Comparison of ENCODE assay signal across 22 cellular contexts in the genomic region with DNA sequence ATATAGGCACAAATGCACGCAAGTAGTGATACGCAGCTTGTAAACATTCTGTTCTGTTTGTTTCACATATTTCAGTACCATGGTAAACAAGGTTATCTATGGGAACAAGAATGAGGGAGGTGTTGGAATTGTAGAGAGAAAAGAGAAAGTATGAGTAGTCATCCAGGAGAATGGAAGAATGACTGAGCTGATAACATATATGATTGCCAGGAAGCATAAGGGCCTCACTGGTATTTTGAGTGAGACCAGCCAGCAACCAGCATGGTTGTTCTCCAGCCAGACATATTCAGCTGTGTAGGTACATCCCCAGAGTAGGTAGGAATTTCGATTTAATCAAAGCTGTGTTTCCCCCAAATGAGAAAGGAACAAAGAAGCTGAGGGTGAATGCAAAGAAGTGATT. TPM values are rescaled to one million over a fixed set of nuclear protein-coding genes. Genes with fewer than 3 reads are reported as not detected.
"Had no signal": no experiment of that assay in that cellular context is flagged by ENCODE, and none has a peak within 500 bp of the region (broad histone marks: within the 10 kb centered on the region; RNA-seq: fewer than 3 reads in every experiment).

No MANE protein-coding gene starts in this region.

- DNase-seq: cortex of kidney; effector memory CD8-positive, alpha-beta T cell; erythroblast; esophagus squamous epithelium; hypothalamus; immature natural killer cell; mesenchymal stem cell; naive thymus-derived CD4-positive, alpha-beta T cell; stimulated activated CD4-positive, alpha-beta T cell treated with anti-CD3 and anti-CD28 coated beads, Interleukin-12 subunit alpha, Interleukin-12 subunit beta, amount 100 ng/mL, for 4 hours; stimulated activated CD4-positive, alpha-beta T cell treated with anti-CD3 and anti-CD28 coated beads, Interleukin-1b, Interleukin-23, amount 100 ng/mL, for 48 hours; stimulated activated CD4-positive, alpha-beta T cell treated with anti-CD3 and anti-CD28 coated beads, Interleukin-4, amount 100 ng/mL, for 1 hour; stimulated activated CD8-positive, alpha-beta memory T cell treated with anti-CD3 and anti-CD28 coated beads, Interleukin-4, amount 100 ng/mL, for 48 hours; stimulated activated naive CD4-positive, alpha-beta T cell; stimulated activated naive CD8-positive, alpha-beta T cell treated with anti-CD3 and anti-CD28 coated beads, Interleukin-15, amount 100 ng/mL, for 72 hours; thyroid gland had no signal

- ATAC-seq: effector memory CD8-positive, alpha-beta T cell; left lobe of liver; naive thymus-derived CD4-positive, alpha-beta T cell; sciatic nerve; stimulated activated naive CD8-positive, alpha-beta T cell treated with anti-CD3 and anti-CD28 coated beads, Interleukin-15, amount 100 ng/mL, for 72 hours had no signal

- H3K4me3 ChIP-seq: esophagus squamous epithelium, neural progenitor cell, smooth muscle cell, thyroid gland had no signal

RNA-seq across cellular contexts. Expression of a gene that starts 58.9 kb away (rescaled TPM):
- total RNA-seq: dermis microvascular lymphatic vessel endothelial cell, lung microvascular endothelial cell, osteoblast had no signal
